Comparison of ENCODE assay signal across 1 cellular context in genomic region chr7:29084832-29085231, GRCh38.
TF ChIP-seq lines count a peak whose summit lies in the region.

No MANE protein-coding gene starts in this region.

TF ChIP-seq in HepG2, 621 proteins besides CTCF, POLR2A, EP300 and RAD21 (continued from another document):
- no peak for TF ChIP-seq JUN (CRISPR knock-in tag; IDR thresholded peaks at IDR 0.05)
